1 cellular context compared by ENCODE assay signal in the genomic region with DNA sequence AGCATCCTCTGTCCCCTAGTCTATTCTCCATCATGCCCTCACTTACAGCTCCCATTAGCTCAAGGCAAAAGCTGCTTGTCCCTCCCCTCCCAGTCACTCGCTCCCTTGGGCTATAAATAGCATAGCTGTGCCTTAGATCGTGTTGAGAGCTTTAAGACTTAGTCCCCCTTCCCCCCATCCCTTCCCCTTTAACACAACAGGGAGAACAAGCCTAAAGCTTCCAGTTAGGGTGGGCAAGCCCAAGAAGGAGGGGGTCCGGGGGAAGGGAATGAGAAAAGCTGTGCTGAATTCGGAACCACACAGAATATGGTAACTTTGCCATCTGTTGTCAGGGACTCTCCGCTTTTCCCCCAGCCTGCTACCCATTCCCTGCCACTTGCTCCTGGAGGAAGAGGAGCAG.
TF ChIP-seq lines count a peak whose summit lies in the region.

No MANE protein-coding gene starts in this region.

TF ChIP-seq in WTC11, 78 proteins besides CTCF, POLR2A, EP300 and RAD21:
- no peak for TF ChIP-seq ZNF263 (CRISPR knock-in tag; IDR thresholded peaks at IDR 0.05; ENCODE audit: low read depth)
- TF ChIP-seq JUN (CRISPR knock-in tag; IDR thresholded peaks at IDR 0.05), result no peak
- no peak for TF ChIP-seq ELF4 (CRISPR knock-in tag; IDR thresholded peaks at IDR 0.05; ENCODE audit: low read depth)
- no peak for TF ChIP-seq ZNF423 (CRISPR knock-in tag; IDR thresholded peaks at IDR 0.05)
- no peak for TF ChIP-seq TEAD1 (CRISPR knock-in tag; IDR thresholded peaks at IDR 0.05)
- TF ChIP-seq, protein P1, sequence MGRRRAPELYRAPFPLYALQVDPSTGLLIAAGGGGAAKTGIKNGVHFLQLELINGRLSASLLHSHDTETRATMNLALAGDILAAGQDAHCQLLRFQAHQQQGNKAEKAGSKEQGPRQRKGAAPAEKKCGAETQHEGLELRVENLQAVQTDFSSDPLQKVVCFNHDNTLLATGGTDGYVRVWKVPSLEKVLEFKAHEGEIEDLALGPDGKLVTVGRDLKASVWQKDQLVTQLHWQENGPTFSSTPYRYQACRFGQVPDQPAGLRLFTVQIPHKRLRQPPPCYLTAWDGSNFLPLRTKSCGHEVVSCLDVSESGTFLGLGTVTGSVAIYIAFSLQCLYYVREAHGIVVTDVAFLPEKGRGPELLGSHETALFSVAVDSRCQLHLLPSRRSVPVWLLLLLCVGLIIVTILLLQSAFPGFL (CRISPR knock-in tag; IDR thresholded peaks at IDR 0.05; ENCODE audit: borderline replicate concordance), result no peak
- TF ChIP-seq FOXK1 (CRISPR knock-in tag; IDR thresholded peaks at IDR 0.05), result no peak
- TF ChIP-seq, protein P2, sequence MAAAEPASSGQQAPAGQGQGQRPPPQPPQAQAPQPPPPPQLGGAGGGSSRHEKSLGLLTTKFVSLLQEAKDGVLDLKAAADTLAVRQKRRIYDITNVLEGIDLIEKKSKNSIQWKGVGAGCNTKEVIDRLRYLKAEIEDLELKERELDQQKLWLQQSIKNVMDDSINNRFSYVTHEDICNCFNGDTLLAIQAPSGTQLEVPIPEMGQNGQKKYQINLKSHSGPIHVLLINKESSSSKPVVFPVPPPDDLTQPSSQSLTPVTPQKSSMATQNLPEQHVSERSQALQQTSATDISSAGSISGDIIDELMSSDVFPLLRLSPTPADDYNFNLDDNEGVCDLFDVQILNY (CRISPR knock-in tag; IDR thresholded peaks at IDR 0.05), result no peak
- TF ChIP-seq CBFB (CRISPR knock-in tag; IDR thresholded peaks at IDR 0.05; ENCODE audit: low read depth), result no peak
- TF ChIP-seq, protein P3, sequence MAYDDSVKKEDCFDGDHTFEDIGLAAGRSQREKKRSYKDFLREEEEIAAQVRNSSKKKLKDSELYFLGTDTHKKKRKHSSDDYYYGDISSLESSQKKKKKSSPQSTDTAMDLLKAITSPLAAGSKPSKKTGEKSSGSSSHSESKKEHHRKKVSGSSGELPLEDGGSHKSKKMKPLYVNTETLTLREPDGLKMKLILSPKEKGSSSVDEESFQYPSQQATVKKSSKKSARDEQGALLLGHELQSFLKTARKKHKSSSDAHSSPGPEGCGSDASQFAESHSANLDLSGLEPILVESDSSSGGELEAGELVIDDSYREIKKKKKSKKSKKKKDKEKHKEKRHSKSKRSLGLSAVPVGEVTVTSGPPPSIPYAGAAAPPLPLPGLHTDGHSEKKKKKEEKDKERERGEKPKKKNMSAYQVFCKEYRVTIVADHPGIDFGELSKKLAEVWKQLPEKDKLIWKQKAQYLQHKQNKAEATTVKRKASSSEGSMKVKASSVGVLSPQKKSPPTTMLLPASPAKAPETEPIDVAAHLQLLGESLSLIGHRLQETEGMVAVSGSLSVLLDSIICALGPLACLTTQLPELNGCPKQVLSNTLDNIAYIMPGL (CRISPR knock-in tag; IDR thresholded peaks at IDR 0.05), result no peak
